29 cellular contexts compared by ENCODE assay signal in the genomic region with DNA sequence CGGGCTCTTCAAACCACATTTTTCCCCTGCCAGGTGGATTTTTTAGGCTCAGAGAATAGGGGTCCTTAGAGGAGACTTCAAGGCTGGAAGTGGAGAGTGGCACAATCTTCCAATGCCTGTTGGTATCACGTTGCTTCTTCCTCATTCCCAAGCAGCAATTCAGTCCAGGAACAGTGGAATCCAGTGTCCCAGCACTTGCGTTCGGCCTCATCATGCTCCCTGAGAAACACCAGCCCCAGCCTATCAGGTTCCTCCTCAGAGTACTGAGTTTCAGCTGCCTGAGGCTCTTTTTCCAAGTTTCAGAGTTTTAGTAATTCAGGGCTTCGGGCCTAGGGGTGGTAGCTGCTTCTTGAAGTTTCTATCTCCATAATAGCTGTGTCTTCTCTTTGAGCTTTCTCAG. TPM values are rescaled to one million over a fixed set of nuclear protein-coding genes. Genes with fewer than 3 reads are reported as not detected.
"Had no signal": no experiment of that assay in that cellular context is flagged by ENCODE, and none has a peak within 500 bp of the region (broad histone marks: within the 10 kb centered on the region; RNA-seq: fewer than 3 reads in every experiment).

No MANE protein-coding gene starts in this region.

- H3K9me3 ChIP-seq: colonic mucosa, lower lobe of right lung, psoas muscle, thoracic aorta had no signal

- H3K36me3 ChIP-seq: colonic mucosa, esophagus squamous epithelium, heart right ventricle, lower lobe of right lung, ovary, sigmoid colon, thoracic aorta, tibial nerve, upper lobe of left lung had no signal

- H3K27ac ChIP-seq: colonic mucosa, esophagus squamous epithelium, heart right ventricle, lower lobe of right lung, ovary, psoas muscle, sigmoid colon, thoracic aorta, tibial nerve, upper lobe of left lung had no signal

- DNase-seq: colonic mucosa; effector CD8-positive, alpha-beta T cell; endodermal cell; esophagus squamous epithelium; foreskin melanocyte; glutamatergic neuron; heart right ventricle; hippocampal formation; kidney glomerular epithelial cell; left ventricle myocardium superior; lower lobe of right lung; naive thymus-derived CD8-positive, alpha-beta T cell; nephron progenitor cell; occipital lobe; ovary; posterior cingulate gyrus; psoas muscle; right cardiac atrium; sigmoid colon; stimulated activated CD4-positive, alpha-beta T cell treated with anti-CD3 and anti-CD28 coated beads, Interleukin-2, amount 100 ng/mL, for 24 hours; stimulated activated CD4-positive, alpha-beta T cell treated with anti-CD3 and anti-CD28 coated beads, Interleukin-4, amount 100 ng/mL, for 4 hours; stimulated activated naive B cell treated with anti-CD40 and anti-IgM and Interleukin-4, amounts not matched to agents 10 μg/mL and 1 μg/mL and 100 μg/mL, for 72 hours; upper lobe of left lung had no signal

- H3K4me3 Mint-ChIP-seq: dendritic cell treated with granulocyte-macrophage colony-stimulating factor and Interleukin-4, amounts not matched to agents 40 ng/mL and 50 ng/mL, for 4 days; endodermal cell; naive thymus-derived CD8-positive, alpha-beta T cell; nephron progenitor cell; stimulated activated naive B cell treated with anti-CD40 and anti-IgM and Interleukin-4, amounts not matched to agents 10 μg/mL and 1 μg/mL and 100 μg/mL, for 72 hours; stimulated activated naive CD8-positive, alpha-beta T cell treated with anti-CD3 and anti-CD28 coated beads, Interleukin-15, Interleukin-2, amounts not matched to agents 100 ng/mL and 50 ng/mL, for 24 hours had no signal

- H3K27me3 ChIP-seq: colonic mucosa, esophagus squamous epithelium, ovary, tibial nerve, upper lobe of left lung had no signal

- H3K4me1 Mint-ChIP-seq: naive thymus-derived CD8-positive, alpha-beta T cell; nephron progenitor cell; stimulated activated naive B cell treated with anti-CD40 and anti-IgM and Interleukin-4, amounts not matched to agents 10 μg/mL and 1 μg/mL and 100 μg/mL, for 72 hours had no signal

- H3K27ac Mint-ChIP-seq: dendritic cell treated with granulocyte-macrophage colony-stimulating factor and Interleukin-4, amounts not matched to agents 40 ng/mL and 50 ng/mL, for 4 days; endodermal cell; naive thymus-derived CD8-positive, alpha-beta T cell; nephron progenitor cell; stimulated activated naive B cell treated with anti-CD40 and anti-IgM and Interleukin-4, amounts not matched to agents 10 μg/mL and 1 μg/mL and 100 μg/mL, for 72 hours; stimulated activated naive CD8-positive, alpha-beta T cell treated with anti-CD3 and anti-CD28 coated beads, Interleukin-15, Interleukin-2, amounts not matched to agents 100 ng/mL and 50 ng/mL, for 24 hours had no signal

- H3K9me3 Mint-ChIP-seq: dendritic cell treated with granulocyte-macrophage colony-stimulating factor and Interleukin-4, amounts not matched to agents 40 ng/mL and 50 ng/mL, for 4 days had no signal

- H3K4me1 ChIP-seq: colonic mucosa, esophagus squamous epithelium, heart right ventricle, lower lobe of right lung, psoas muscle, sigmoid colon, tibial nerve had no signal

- H3K4me3 ChIP-seq: colonic mucosa, esophagus squamous epithelium, heart right ventricle, lower lobe of right lung, ovary, psoas muscle, sigmoid colon, thoracic aorta, tibial nerve, upper lobe of left lung had no signal

- H3K27me3 Mint-ChIP-seq: dendritic cell treated with granulocyte-macrophage colony-stimulating factor and Interleukin-4, amounts not matched to agents 40 ng/mL and 50 ng/mL, for 4 days had no signal

RNA-seq across cellular contexts. Expression of a gene that starts 31.9 kb away (rescaled TPM):
- total RNA-seq: myocyte, skeletal muscle tissue had no signal

RNA-seq across cellular contexts. Expression of a gene that starts 44.2 kb away (rescaled TPM):
- total RNA-seq: myocyte, occipital lobe, skeletal muscle tissue had no signal
